ENCODE assay signal across 13 cellular contexts in genomic region chr1:31712041-31712440, GRCh38. TPM values are rescaled to one million over a fixed set of nuclear protein-coding genes. Genes with fewer than 3 reads are reported as not detected.
DNase-seq lines count a peak whose midpoint lies in the region; ATAC-seq and TF ChIP-seq lines count a peak whose summit lies in the region.
"Had no signal": no experiment of that assay in that cellular context is flagged by ENCODE, and none has a peak within 500 bp of the region (broad histone marks: within the 10 kb centered on the region; RNA-seq: fewer than 3 reads in every experiment).

No MANE protein-coding gene starts in this region.

- H3K27ac ChIP-seq in GM23338 (ENCODE audit: low read depth), result no peak overlapping the region
- H3K27ac ChIP-seq in adrenal gland, result peak overlapping the region in 4 of 5 donors; percentile 16 to 97 (median 96)
- peak overlapping the region; percentile 92 for H3K27ac ChIP-seq in smooth muscle cell (ENCODE audit: low read depth)

- no peaks in the 10 kb centered on the region for H4K20me1 ChIP-seq in GM23338 (replicated peaks; ENCODE audit: insufficient read depth)
- no peaks in the 10 kb centered on the region for H4K20me1 ChIP-seq in smooth muscle cell (ENCODE audit: low read depth)

- H3K9me3 Mint-ChIP-seq in GM23338, result no peaks in the 10 kb centered on the region
- H3K9me3 Mint-ChIP-seq: activated CD4-positive, alpha-beta T cell treated with anti-CD3 and anti-CD28 coated beads, Interleukin-2, amount 10 ng/mL, durations not matched to agents 24 days and 14 days had no signal

- H3K79me2 ChIP-seq in GM23338 (replicated peaks; ENCODE audit: insufficient read depth), result no peaks in the 10 kb centered on the region
- H3K79me2 ChIP-seq in smooth muscle cell (ENCODE audit: low read depth), result no peaks in the 10 kb centered on the region

- peaks cover 38% of the 10 kb centered on the region for H3K4me1 Mint-ChIP-seq in GM23338

- intact Hi-C loops in adrenal gland (cut with DNase I), result loop anchor here in 1 of 2 donors (10.0 kb wide), 1 partner anchor 47 kb away; no protein-coding TSS in a partner anchor
- intact Hi-C loops in head of caudate nucleus (cut with DNase I), result no loop called here

- peak overlapping the region; percentile 66 for H3K9ac ChIP-seq in smooth muscle cell (ENCODE audit: low read depth)

- WGBS in adrenal gland, 4 donors, result 70 to 83% (median 77%) methylated on average over 4 of the region's 4 CpGs
- WGBS in smooth muscle cell (ENCODE audit: low lambda C conversion rate), result 24% methylated on average over 4 of the region's 4 CpGs

- H2AFZ ChIP-seq in GM23338 (peak overlapping the region; percentile 50; the same call in 1 of the 2 replicates), smooth muscle cell (ENCODE audit: low read depth) (no peak overlapping the region)

- H3F3A ChIP-seq in GM23338 (replicated peaks; ENCODE audit: low read depth) (no peaks in the 10 kb centered on the region; the same call in none of the 2 replicates), smooth muscle cell (ENCODE audit: low read depth) (peaks cover 49% of the 10 kb centered on the region)

- TF ChIP-seq CTCF in GM23338 (conservative IDR thresholded peaks at IDR 0.05; ENCODE audit: low read depth in 2 of 2) (no peak), adrenal gland (IDR thresholded peaks at IDR 0.05) (no peak), smooth muscle cell (IDR thresholded peaks at IDR 0.05; ENCODE audit: borderline replicate concordance, insufficient read depth, poor library complexity, severe bottlenecking) (no peak)

- no peaks in the 10 kb centered on the region for H3K27me3 ChIP-seq in GM23338 (ENCODE audit: insufficient read depth)
- H3K27me3 ChIP-seq in adrenal gland, result no peaks in the 10 kb centered on the region
- no peaks in the 10 kb centered on the region for H3K27me3 ChIP-seq in smooth muscle cell (ENCODE audit: low read depth)

- ATAC-seq in GM23338, result no peak
- no peak for ATAC-seq in HG03097 (IDR thresholded peaks at IDR 0.05; ENCODE audit: low FRiP score, unreplicated experiment)
- ATAC-seq in GM18519 (IDR thresholded peaks at IDR 0.05; ENCODE audit: low FRiP score, unreplicated experiment), result no peak

- DNase-seq in GM23338 (ENCODE audit: low spot score), result no peak
- no peak for DNase-seq in adrenal gland
- DNase-seq in glomerular visceral epithelial cell (ENCODE audit: extremely low spot score), result peak; percentile 68
- no peak for DNase-seq in smooth muscle cell (lab: John Stamatoyannopoulos, UW; ENCODE audit: unreplicated experiment)
- DNase-seq in head of caudate nucleus, result no peak
- no peak for DNase-seq in KG1 (lab: John Stamatoyannopoulos, UW)
- DNase-seq: activated CD4-positive, alpha-beta T cell treated with anti-CD3 and anti-CD28 coated beads, Interleukin-2, amount 10 ng/mL, durations not matched to agents 24 days and 14 days; activated effector memory CD4-positive, alpha-beta T cell treated with Interleukin-2 at 50 U/mL for 16 hours; CD4-positive, CD25-positive, alpha-beta regulatory T cell; cortex of kidney; NCI-H1417 had no signal

- H3K9me3 ChIP-seq in adrenal gland (replicated peaks in 1 of 3) (no peaks in the 10 kb centered on the region), smooth muscle cell (replicated peaks; ENCODE audit: low read depth) (no peaks in the 10 kb centered on the region)

- H3K36me3 ChIP-seq in GM23338 (ENCODE audit: insufficient read depth) (no peaks in the 10 kb centered on the region), adrenal gland (replicated peaks in 1 of 2) (no peaks in the 10 kb centered on the region), smooth muscle cell (ENCODE audit: low read depth) (no peaks in the 10 kb centered on the region)

- H3K4me1 ChIP-seq in GM23338 (ENCODE audit: insufficient read depth) (peaks cover 18% of the 10 kb centered on the region), adrenal gland (replicated peaks in 1 of 2) (peaks cover 26 to 38% of the 10 kb centered on the region in 2 donors), smooth muscle cell (ENCODE audit: low read depth) (peaks cover 15% of the 10 kb centered on the region)

- no peak overlapping the region for H3K27ac Mint-ChIP-seq in GM23338
- H3K27ac Mint-ChIP-seq: activated CD4-positive, alpha-beta T cell treated with anti-CD3 and anti-CD28 coated beads, Interleukin-2, amount 10 ng/mL, durations not matched to agents 24 days and 14 days; CD4-positive, CD25-positive, alpha-beta regulatory T cell had no signal

- H3K36me3 Mint-ChIP-seq in GM23338 (ENCODE audit: low read depth), result no peaks in the 10 kb centered on the region

- H3K9me2 ChIP-seq in GM23338 (ENCODE audit: insufficient read depth), result no peaks in the 10 kb centered on the region

- no peak for TF ChIP-seq POLR2A in adrenal gland (IDR thresholded peaks at IDR 0.05)

- H3K4me3 ChIP-seq in GM23338 (no peak overlapping the region), adrenal gland (no peak overlapping the region), smooth muscle cell (no peak overlapping the region)

- H3K4me2 ChIP-seq in GM23338 (no peak overlapping the region), smooth muscle cell (peak overlapping the region; percentile 30)

- peaks cover 11% of the 10 kb centered on the region for H3K27me3 Mint-ChIP-seq in GM23338 (ENCODE audit: insufficient read depth, low read depth, poor library complexity)

- H3K4me3 Mint-ChIP-seq in GM23338, result no peak overlapping the region
- H3K4me3 Mint-ChIP-seq: activated CD4-positive, alpha-beta T cell treated with anti-CD3 and anti-CD28 coated beads, Interleukin-2, amount 10 ng/mL, durations not matched to agents 24 days and 14 days; CD4-positive, CD25-positive, alpha-beta regulatory T cell had no signal

TF ChIP-seq in GM23338, 12 proteins besides CTCF, POLR2A, EP300 and RAD21 (continues in another document):
- TF ChIP-seq CREB1 (CRISPR knock-in tag; IDR thresholded peaks at IDR 0.05; ENCODE audit: low read depth), result no peak

RNA-seq across cellular contexts. Expression of gene COL16A1, which starts 8.2 kb away (rescaled TPM):
- total RNA-seq in GM23338 (2014; rRNA removed; shearing (Covaris generic)), result 13.2 and 15.7 TPM in 2 replicates
- polyA plus RNA-seq in GM23338 (2016; fragmentation: Nextera tagmentation; extraction: Ambion mirVana) (3.4 and 4.2 TPM in 2 replicates), adrenal gland (100 to 1,000 TPM in 1 of 3 donors, 10 to 100 TPM in 1, 1 to 10 TPM in 1; 6.1 to 129 (median 49.8) TPM), smooth muscle cell (126 and 152 TPM in 2 replicates)
- total RNA-seq in adrenal gland (10 to 100 TPM; 18.5 to 41.2 (median 26.9) TPM), smooth muscle cell (67.3 and 105 TPM in 2 replicates)
- total RNA-seq: activated CD4-positive, alpha-beta T cell treated with anti-CD3 and anti-CD28 coated beads, Interleukin-2, amount 10 ng/mL, durations not matched to agents 24 days and 14 days; CD4-positive, CD25-positive, alpha-beta regulatory T cell had no signal
- polyA plus RNA-seq: CD4-positive, CD25-positive, alpha-beta regulatory T cell had no signal

RNA-seq across cellular contexts. Expression of gene ADGRB2, which starts 52.1 kb away (rescaled TPM):
- total RNA-seq in GM23338 (2014; rRNA removed; shearing (Covaris generic)), result 20.9 and 27.8 TPM in 2 replicates
- polyA plus RNA-seq in GM23338 (2016; fragmentation: Nextera tagmentation; extraction: Ambion mirVana) (7.9 and 8.0 TPM in 2 replicates), adrenal gland (10 to 100 TPM in 1 of 3 donors, 1 to 10 TPM in 2; 1.8 to 57.3 (median 9.2) TPM), smooth muscle cell (7.5 and 9.4 TPM in 2 replicates)
- total RNA-seq in adrenal gland (10 to 100 TPM in 1 of 8 donors, 1 to 10 TPM in 7; 2.2 to 15.1 (median 5.1) TPM), smooth muscle cell (8.8 and 10.6 TPM in 2 replicates)
